Comparison of ENCODE assay signal across 9 cellular contexts in the genomic region with DNA sequence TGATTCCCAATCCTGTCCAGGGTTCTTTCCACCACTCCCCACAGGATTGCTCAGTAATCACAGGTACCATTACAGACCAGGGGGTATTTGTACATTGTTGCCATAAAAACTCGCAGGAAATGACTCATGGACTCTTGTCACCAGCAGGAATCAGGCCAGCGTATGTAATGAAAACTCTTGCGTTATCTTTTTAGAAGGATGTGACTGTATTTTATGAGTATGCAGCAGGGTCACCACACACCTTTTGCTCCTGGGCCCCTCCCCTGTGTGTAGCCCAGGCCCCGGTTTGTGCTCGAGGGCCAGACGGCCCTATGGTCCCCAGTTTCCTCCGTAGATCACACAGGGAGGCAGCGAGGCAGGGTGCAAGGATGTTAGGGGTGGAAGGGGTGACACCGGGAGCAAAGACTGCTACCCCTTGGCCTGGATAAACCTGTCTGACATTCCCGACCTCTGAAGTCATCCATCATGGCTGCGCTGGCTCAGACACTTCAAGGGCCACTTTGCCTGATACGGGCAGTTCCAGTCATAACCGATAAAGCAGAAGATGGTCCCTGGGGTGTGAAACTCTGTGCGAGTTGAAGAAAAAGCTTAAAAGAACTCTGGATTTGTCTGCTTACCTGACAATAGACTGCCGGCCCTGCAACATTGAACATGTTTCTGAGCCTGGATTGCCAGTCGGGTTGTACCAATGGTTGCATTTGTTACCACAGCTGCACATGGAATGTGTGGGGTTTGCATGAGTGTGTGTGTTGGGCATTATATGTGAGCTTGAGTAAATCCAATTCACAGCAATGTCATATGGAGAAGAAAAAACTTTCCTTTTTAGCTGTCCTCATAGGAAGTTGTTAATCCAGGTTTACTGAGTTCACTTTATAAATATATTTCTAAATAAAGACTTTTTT. TPM values are rescaled to one million over a fixed set of nuclear protein-coding genes. Genes with fewer than 3 reads are reported as not detected.
DNase-seq lines count a peak whose midpoint lies in the region; ATAC-seq and TF ChIP-seq lines count a peak whose summit lies in the region.
"Had no signal": no experiment of that assay in that cellular context is flagged by ENCODE, and none has a peak within 500 bp of the region (broad histone marks: within the 10 kb centered on the region; RNA-seq: fewer than 3 reads in every experiment).

No MANE protein-coding gene starts in this region.

- DNase-seq in G401 (ENCODE audit: low spot score): peak; percentile 44
- DNase-seq in NCI-H69 (lab: John Stamatoyannopoulos, UW): peak; percentile 90
- DNase-seq in chondrocyte (ENCODE audit: low spot score): no peak
- DNase-seq in naive thymus-derived CD4-positive, alpha-beta T cell: no peak
- DNase-seq in head of caudate nucleus: no peak
- DNase-seq in GOT3 (lab: John Stamatoyannopoulos, UW): no peak

- peaks cover 84% of the 10 kb centered on the region for H3K4me1 Mint-ChIP-seq in chondrocyte (ENCODE audit: low read depth)
- peaks cover 0 to 51% (median 0%) of the 10 kb centered on the region in 7 donors for H3K4me1 Mint-ChIP-seq in naive thymus-derived CD4-positive, alpha-beta T cell

- H3K9me3 ChIP-seq in naive thymus-derived CD4-positive, alpha-beta T cell (ENCODE audit: control insufficient read depth in 2 of 3, low read length in 3 of 3): no peaks in the 10 kb centered on the region

- POLR2A ChIA-PET in naive thymus-derived CD4-positive, alpha-beta T cell (lab: Charles Lee): no interaction called here

- H3K4me1 ChIP-seq in naive thymus-derived CD4-positive, alpha-beta T cell (ENCODE audit: control insufficient read depth in 2 of 2, insufficient read depth in 2 of 2, low read length in 2 of 2): no peaks in the 10 kb centered on the region

- no peaks in the 10 kb centered on the region for H3K36me3 ChIP-seq in naive thymus-derived CD4-positive, alpha-beta T cell (ENCODE audit: control insufficient read depth in 2 of 3, insufficient read depth in 3 of 3, low read length in 3 of 3)

- H3K27ac ChIP-seq in naive thymus-derived CD4-positive, alpha-beta T cell (ENCODE audit: low read depth, low read length): no peak overlapping the region
- H3K27ac ChIP-seq: KMS-11 had no signal

- intact Hi-C loops in naive thymus-derived CD4-positive, alpha-beta T cell (cut with micrococcal nuclease): loop anchor here in 1 of 2 donors (5.0 kb wide), 1 partner anchor 55 kb away; a partner anchor contains a TSS
- intact Hi-C loops in head of caudate nucleus (cut with DNase I): no loop called here

- peaks cover 18% of the 10 kb centered on the region for H3K36me3 Mint-ChIP-seq in chondrocyte (ENCODE audit: low read depth)
- peaks cover 0 to 27% (median 0%) of the 10 kb centered on the region in 5 donors for H3K36me3 Mint-ChIP-seq in naive thymus-derived CD4-positive, alpha-beta T cell

- H3K4me3 ChIP-seq in naive thymus-derived CD4-positive, alpha-beta T cell (ENCODE audit: low read length): no peak overlapping the region

- TF ChIP-seq CTCF in chondrocyte (IDR thresholded peaks at IDR 0.05): no peak

- ATAC-seq in naive thymus-derived CD4-positive, alpha-beta T cell: peak; percentile 52
- ATAC-seq in GM21360 (IDR thresholded peaks at IDR 0.05; ENCODE audit: unreplicated experiment) (no peak), HG02885 (IDR thresholded peaks at IDR 0.05; ENCODE audit: poor library complexity, unreplicated experiment) (no peak)

- H3K27me3 Mint-ChIP-seq in chondrocyte (ENCODE audit: low read depth): no peaks in the 10 kb centered on the region
- H3K27me3 Mint-ChIP-seq in naive thymus-derived CD4-positive, alpha-beta T cell: no peaks in the 10 kb centered on the region

- in situ Hi-C loops in G401 (cut with HindIII; ENCODE audit: low sequenced_read_pairs): no loop called here

- no peaks in the 10 kb centered on the region for H3K9me3 Mint-ChIP-seq in chondrocyte (ENCODE audit: low read depth)
- peaks cover 0 to 1% (median 0%) of the 10 kb centered on the region in 11 donors for H3K9me3 Mint-ChIP-seq in naive thymus-derived CD4-positive, alpha-beta T cell

- peak overlapping the region; percentile 96 for H3K27ac Mint-ChIP-seq in chondrocyte (ENCODE audit: unreplicated experiment)
- H3K27ac Mint-ChIP-seq in naive thymus-derived CD4-positive, alpha-beta T cell: peak overlapping the region in 2 of 9 donors; percentile 19 to 89

- CTCF ChIA-PET in naive thymus-derived CD4-positive, alpha-beta T cell (lab: Charles Lee): no interaction called here

- no peak overlapping the region for H3K4me3 Mint-ChIP-seq in chondrocyte (ENCODE audit: unreplicated experiment)
- H3K4me3 Mint-ChIP-seq in naive thymus-derived CD4-positive, alpha-beta T cell: peak overlapping the region in 1 of 10 donors; percentile 26

- no peaks in the 10 kb centered on the region for H3K27me3 ChIP-seq in naive thymus-derived CD4-positive, alpha-beta T cell (ENCODE audit: control insufficient read depth in 2 of 2, insufficient read depth in 2 of 2, low read length in 2 of 2)

RNA-seq across cellular contexts. Expression of a gene that starts 57.0 kb away (rescaled TPM):
- 12.6 and 21.1 TPM in 2 replicates for total RNA-seq in G401 (2014; rRNA removed; shearing (Covaris generic))
- 296 to 393 TPM (median 372 TPM) in 3 replicates for total RNA-seq in chondrocyte
- 100 to 1,000 TPM in 1 of 5 experiments, 10 to 100 TPM in 2, 1 to 10 TPM in 2; 5.8 to 112 (median 13.4) TPM for total RNA-seq in naive thymus-derived CD4-positive, alpha-beta T cell
- polyA plus RNA-seq in naive thymus-derived CD4-positive, alpha-beta T cell: 1 to 10 TPM; 1.1 to 2.6 TPM

Comparison
In these comparisons a context has a peak if more than half of its experiments do, and no peak if none do; other contexts are left out.
1. DNase-seq: peak in G401 (single experiment) and NCI-H69 (single experiment); none in chondrocyte (single experiment), naive thymus-derived CD4-positive, alpha-beta T cell (0 of 9), head of caudate nucleus (0 of 42) and GOT3 (single experiment).